In the genomic region with DNA sequence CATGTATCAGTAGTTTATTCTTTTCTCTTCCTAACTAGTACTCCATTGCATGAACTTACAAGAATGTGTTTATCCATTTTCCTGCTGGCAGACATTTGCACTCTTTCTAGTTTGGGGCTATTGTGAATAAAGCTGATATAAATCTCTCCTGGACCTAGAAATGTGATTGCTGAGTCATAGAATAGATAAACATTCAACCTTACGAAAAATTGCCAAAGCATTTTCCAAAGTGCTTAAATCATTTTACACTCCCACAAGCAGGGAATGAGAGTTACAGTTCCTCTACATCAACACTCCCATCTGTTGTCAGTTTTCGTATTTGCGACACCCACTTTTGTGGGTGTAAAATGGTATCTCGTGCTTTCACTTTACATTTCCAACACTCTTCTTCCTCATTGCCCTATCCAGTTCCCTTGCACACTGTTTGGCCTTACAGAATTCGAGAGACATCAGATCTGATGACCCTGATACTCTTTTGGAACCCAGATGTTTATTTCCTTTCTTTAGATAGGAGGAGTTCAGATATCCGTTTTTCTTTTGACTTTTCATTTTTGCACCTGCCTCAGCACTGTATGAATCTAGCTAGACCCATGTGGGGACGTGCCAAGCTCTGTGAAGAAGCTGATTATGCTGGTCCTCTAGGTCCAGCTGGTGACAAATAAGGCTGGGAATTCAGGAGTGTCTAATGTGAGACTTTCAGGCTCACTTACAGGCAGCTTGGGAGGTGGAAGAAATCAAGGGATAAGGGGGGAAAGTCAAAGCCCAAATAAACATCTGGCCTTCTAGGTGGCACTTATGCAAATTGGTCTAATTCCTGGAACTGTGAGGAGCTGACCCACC, we compare ENCODE assay signal across 1 cellular context.
TF ChIP-seq lines count a peak whose summit lies in the region.

No MANE protein-coding gene starts in this region.

TF ChIP-seq in GM12878, 131 proteins besides CTCF, POLR2A, EP300 and RAD21 (continued from another document):
- TF ChIP-seq, protein P1, sequence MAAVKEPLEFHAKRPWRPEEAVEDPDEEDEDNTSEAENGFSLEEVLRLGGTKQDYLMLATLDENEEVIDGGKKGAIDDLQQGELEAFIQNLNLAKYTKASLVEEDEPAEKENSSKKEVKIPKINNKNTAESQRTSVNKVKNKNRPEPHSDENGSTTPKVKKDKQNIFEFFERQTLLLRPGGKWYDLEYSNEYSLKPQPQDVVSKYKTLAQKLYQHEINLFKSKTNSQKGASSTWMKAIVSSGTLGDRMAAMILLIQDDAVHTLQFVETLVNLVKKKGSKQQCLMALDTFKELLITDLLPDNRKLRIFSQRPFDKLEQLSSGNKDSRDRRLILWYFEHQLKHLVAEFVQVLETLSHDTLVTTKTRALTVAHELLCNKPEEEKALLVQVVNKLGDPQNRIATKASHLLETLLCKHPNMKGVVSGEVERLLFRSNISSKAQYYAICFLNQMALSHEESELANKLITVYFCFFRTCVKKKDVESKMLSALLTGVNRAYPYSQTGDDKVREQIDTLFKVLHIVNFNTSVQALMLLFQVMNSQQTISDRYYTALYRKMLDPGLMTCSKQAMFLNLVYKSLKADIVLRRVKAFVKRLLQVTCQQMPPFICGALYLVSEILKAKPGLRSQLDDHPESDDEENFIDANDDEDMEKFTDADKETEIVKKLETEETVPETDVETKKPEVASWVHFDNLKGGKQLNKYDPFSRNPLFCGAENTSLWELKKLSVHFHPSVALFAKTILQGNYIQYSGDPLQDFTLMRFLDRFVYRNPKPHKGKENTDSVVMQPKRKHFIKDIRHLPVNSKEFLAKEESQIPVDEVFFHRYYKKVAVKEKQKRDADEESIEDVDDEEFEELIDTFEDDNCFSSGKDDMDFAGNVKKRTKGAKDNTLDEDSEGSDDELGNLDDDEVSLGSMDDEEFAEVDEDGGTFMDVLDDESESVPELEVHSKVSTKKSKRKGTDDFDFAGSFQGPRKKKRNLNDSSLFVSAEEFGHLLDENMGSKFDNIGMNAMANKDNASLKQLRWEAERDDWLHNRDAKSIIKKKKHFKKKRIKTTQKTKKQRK (IDR thresholded peaks at IDR 0.05; ENCODE audit: low read depth, low read length), result no peak
- TF ChIP-seq ZNF687 (IDR thresholded peaks at IDR 0.05), result no peak
- TF ChIP-seq, protein P2, sequence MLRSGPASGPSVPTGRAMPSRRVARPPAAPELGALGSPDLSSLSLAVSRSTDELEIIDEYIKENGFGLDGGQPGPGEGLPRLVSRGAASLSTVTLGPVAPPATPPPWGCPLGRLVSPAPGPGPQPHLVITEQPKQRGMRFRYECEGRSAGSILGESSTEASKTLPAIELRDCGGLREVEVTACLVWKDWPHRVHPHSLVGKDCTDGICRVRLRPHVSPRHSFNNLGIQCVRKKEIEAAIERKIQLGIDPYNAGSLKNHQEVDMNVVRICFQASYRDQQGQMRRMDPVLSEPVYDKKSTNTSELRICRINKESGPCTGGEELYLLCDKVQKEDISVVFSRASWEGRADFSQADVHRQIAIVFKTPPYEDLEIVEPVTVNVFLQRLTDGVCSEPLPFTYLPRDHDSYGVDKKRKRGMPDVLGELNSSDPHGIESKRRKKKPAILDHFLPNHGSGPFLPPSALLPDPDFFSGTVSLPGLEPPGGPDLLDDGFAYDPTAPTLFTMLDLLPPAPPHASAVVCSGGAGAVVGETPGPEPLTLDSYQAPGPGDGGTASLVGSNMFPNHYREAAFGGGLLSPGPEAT (IDR thresholded peaks at IDR 0.05; ENCODE audit: low read depth), result no peak
- TF ChIP-seq ZNF622 (IDR thresholded peaks at IDR 0.05), result no peak
- TF ChIP-seq EED (IDR thresholded peaks at IDR 0.05; ENCODE audit: low read depth), result no peak
- TF ChIP-seq HDGF (IDR thresholded peaks at IDR 0.05), result no peak
- no peak for TF ChIP-seq BMI1 (IDR thresholded peaks at IDR 0.05; ENCODE audit: borderline replicate concordance)
- TF ChIP-seq SIN3A (IDR thresholded peaks at IDR 0.05; ENCODE audit: low read depth, low read length), result no peak
- TF ChIP-seq CHD2 (IDR thresholded peaks at IDR 0.05; ENCODE audit: borderline replicate concordance, low read depth, low read length), result no peak
- TF ChIP-seq CBX3 (IDR thresholded peaks at IDR 0.05; ENCODE audit: borderline replicate concordance, low read depth), result no peak
- TF ChIP-seq, protein P3, sequence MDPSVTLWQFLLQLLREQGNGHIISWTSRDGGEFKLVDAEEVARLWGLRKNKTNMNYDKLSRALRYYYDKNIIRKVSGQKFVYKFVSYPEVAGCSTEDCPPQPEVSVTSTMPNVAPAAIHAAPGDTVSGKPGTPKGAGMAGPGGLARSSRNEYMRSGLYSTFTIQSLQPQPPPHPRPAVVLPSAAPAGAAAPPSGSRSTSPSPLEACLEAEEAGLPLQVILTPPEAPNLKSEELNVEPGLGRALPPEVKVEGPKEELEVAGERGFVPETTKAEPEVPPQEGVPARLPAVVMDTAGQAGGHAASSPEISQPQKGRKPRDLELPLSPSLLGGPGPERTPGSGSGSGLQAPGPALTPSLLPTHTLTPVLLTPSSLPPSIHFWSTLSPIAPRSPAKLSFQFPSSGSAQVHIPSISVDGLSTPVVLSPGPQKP (IDR thresholded peaks at IDR 0.05; ENCODE audit: low read depth, low read length), result no peak
- no peak for TF ChIP-seq ZNF384 (IDR thresholded peaks at IDR 0.05; ENCODE audit: borderline replicate concordance, low read depth, low read length)
- TF ChIP-seq, protein P4, sequence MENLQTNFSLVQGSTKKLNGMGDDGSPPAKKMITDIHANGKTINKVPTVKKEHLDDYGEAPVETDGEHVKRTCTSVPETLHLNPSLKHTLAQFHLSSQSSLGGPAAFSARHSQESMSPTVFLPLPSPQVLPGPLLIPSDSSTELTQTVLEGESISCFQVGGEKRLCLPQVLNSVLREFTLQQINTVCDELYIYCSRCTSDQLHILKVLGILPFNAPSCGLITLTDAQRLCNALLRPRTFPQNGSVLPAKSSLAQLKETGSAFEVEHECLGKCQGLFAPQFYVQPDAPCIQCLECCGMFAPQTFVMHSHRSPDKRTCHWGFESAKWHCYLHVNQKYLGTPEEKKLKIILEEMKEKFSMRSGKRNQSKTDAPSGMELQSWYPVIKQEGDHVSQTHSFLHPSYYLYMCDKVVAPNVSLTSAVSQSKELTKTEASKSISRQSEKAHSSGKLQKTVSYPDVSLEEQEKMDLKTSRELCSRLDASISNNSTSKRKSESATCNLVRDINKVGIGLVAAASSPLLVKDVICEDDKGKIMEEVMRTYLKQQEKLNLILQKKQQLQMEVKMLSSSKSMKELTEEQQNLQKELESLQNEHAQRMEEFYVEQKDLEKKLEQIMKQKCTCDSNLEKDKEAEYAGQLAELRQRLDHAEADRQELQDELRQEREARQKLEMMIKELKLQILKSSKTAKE (IDR thresholded peaks at IDR 0.05; ENCODE audit: low read depth, poor library complexity, severe bottlenecking), result no peak
- no peak for TF ChIP-seq YBX1 (IDR thresholded peaks at IDR 0.05)
- TF ChIP-seq MYB (IDR thresholded peaks at IDR 0.05; ENCODE audit: borderline replicate concordance, low read depth, low read length), result no peak
- no peak for TF ChIP-seq SPI1 (IDR thresholded peaks at IDR 0.05; ENCODE audit: borderline replicate concordance, insufficient read depth, low read depth, low read length)
